In the genomic region with DNA sequence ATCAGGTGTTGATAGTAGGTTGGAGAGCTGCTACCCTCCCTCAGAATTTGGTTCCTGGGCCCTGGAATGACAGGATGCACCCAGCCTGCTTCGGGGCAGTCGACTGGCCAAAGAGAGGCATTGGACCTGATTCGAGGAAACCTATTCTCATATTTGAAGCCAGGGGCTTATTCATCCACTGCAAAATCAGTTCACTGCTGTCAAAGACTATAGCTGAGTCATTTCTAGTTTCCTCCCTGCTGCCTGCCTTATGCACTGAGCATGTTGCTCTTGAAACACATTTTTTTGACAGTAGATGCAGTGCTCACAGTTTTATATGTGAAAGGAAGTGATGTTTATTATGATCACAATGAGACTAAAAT, we compare ENCODE assay signal across 11 cellular contexts.
DNase-seq lines count a peak whose midpoint lies in the region; ATAC-seq and TF ChIP-seq lines count a peak whose summit lies in the region.
"Had no signal": no experiment of that assay in that cellular context is flagged by ENCODE, and none has a peak within 500 bp of the region (broad histone marks: within the 10 kb centered on the region; RNA-seq: fewer than 3 reads in every experiment).

No MANE protein-coding gene starts in this region.

- H3K36me3 ChIP-seq in PC-3 (ENCODE audit: low read depth, low read length) = no peaks in the 10 kb centered on the region

- CTCF ChIA-PET in PC-3 (lab: Charles Lee) = no interaction called here

- H3K4me3 ChIP-seq in PC-3 (ENCODE audit: low read length) = no peak overlapping the region
- H3K4me3 ChIP-seq in fibroblast of mammary gland (ENCODE audit: control insufficient read depth, low read depth, low read length) = no peak overlapping the region

- peaks cover 4% of the 10 kb centered on the region for H3K4me1 Mint-ChIP-seq in CD14-positive monocyte
- H3K4me1 Mint-ChIP-seq: nephron had no signal

- peak; percentile 65 for ATAC-seq in GM21529 (IDR thresholded peaks at IDR 0.05; ENCODE audit: unreplicated experiment)
- no peak for ATAC-seq in PC-3

- POLR2A ChIA-PET in PC-3 (lab: Charles Lee; ENCODE audit: unreplicated experiment) = no interaction called here

- peaks cover 0 to 2% (median 0%) of the 10 kb centered on the region in 3 donors for H3K27me3 Mint-ChIP-seq in CD14-positive monocyte (ENCODE audit: low read depth in 3 of 3)
- H3K27me3 Mint-ChIP-seq: dendritic cell treated with granulocyte-macrophage colony-stimulating factor and Interleukin-4, amounts not matched to agents 40 ng/mL and 50 ng/mL, for 4 days had no signal

- no peak overlapping the region for H3K4me2 ChIP-seq in PC-3 (ENCODE audit: low read length)

- no peaks in the 10 kb centered on the region for H3K9me3 Mint-ChIP-seq in CD14-positive monocyte
- H3K9me3 Mint-ChIP-seq: dendritic cell treated with granulocyte-macrophage colony-stimulating factor and Interleukin-4, amounts not matched to agents 40 ng/mL and 50 ng/mL, for 4 days; nephron had no signal

- no peaks in the 10 kb centered on the region for H3K9me2 ChIP-seq in PC-3 (replicated peaks; ENCODE audit: low read length)

- H3K4me3 Mint-ChIP-seq in CD14-positive monocyte = no peak overlapping the region
- H3K4me3 Mint-ChIP-seq: dendritic cell treated with granulocyte-macrophage colony-stimulating factor and Interleukin-4, amounts not matched to agents 40 ng/mL and 50 ng/mL, for 4 days; nephron had no signal

- no peaks in the 10 kb centered on the region for H4K20me1 ChIP-seq in PC-3 (ENCODE audit: low read length)

- peaks cover 13% of the 10 kb centered on the region for H3K4me1 ChIP-seq in PC-3 (ENCODE audit: insufficient read depth, low read length)

- H3K9me3 ChIP-seq in PC-3 (ENCODE audit: low read length) = no peaks in the 10 kb centered on the region

- intact Hi-C loops in PC-3 (cut with micrococcal nuclease) = no loop called here
- intact Hi-C loops in CD14-positive monocyte (cut with micrococcal nuclease) = no loop called here

- H3K36me3 Mint-ChIP-seq in CD14-positive monocyte = no peaks in the 10 kb centered on the region

- DNase-seq in EL = peak; percentile 61
- DNase-seq in PC-3 = peak; percentile 39
- peak; percentile 68 for DNase-seq in fibroblast of mammary gland (ENCODE audit: low read depth)
- DNase-seq in C1 segment of cervical spinal cord (lab: John Stamatoyannopoulos, UW) = no peak
- DNase-seq in NCI-H82 treated with DMSO at 0.1 percent for 48 hours (lab: John Stamatoyannopoulos, UW; ENCODE audit: unreplicated experiment) = no peak
- DNase-seq in T-helper 9 cell = no peak
- DNase-seq in CD14-positive monocyte (ENCODE audit: low spot score) = no peak
- DNase-seq: NCI-H446 treated with DMSO at 0.1 percent for 48 hours had no signal

- no peak for TF ChIP-seq CTCF in PC-3 (conservative IDR thresholded peaks at IDR 0.05; ENCODE audit: low read depth, low read length)
- no peak for TF ChIP-seq CTCF in fibroblast of mammary gland (conservative IDR thresholded peaks at IDR 0.05; ENCODE audit: control insufficient read depth, insufficient read depth, low read depth, low read length)
- no peak for TF ChIP-seq CTCF in CD14-positive monocyte (IDR thresholded peaks at IDR 0.05)

- no peak overlapping the region for H3K27ac ChIP-seq in PC-3 (ENCODE audit: low read length)

- no peak overlapping the region for H3K27ac Mint-ChIP-seq in CD14-positive monocyte
- H3K27ac Mint-ChIP-seq: dendritic cell treated with granulocyte-macrophage colony-stimulating factor and Interleukin-4, amounts not matched to agents 40 ng/mL and 50 ng/mL, for 4 days; nephron had no signal

- no peak overlapping the region for H2AFZ ChIP-seq in PC-3 (ENCODE audit: low read length)

- BruUV-seq in PC-3 (replicated peaks; lab: Mats Ljungman, UMichigan) = no TSS peak

- no peak overlapping the region for H3K9ac ChIP-seq in PC-3 (ENCODE audit: low read length)

- no peaks in the 10 kb centered on the region for H3K79me2 ChIP-seq in PC-3 (ENCODE audit: low read length)

- H3K27me3 ChIP-seq in PC-3 (ENCODE audit: low read length) = peaks cover 40% of the 10 kb centered on the region

- H3F3A ChIP-seq in PC-3 (ENCODE audit: low read length, unreplicated experiment) = no peaks in the 10 kb centered on the region

Comparison
In these comparisons a context has a peak if more than half of its experiments do, and no peak if none do; other contexts are left out.
1. DNase-seq: peak in EL (single experiment), PC-3 (single experiment) and fibroblast of mammary gland (single experiment); none in C1 segment of cervical spinal cord (0 of 14), NCI-H82 treated with DMSO at 0.1 percent for 48 hours (single experiment), T-helper 9 cell (single experiment) and CD14-positive monocyte (single experiment).